In the genomic region with DNA sequence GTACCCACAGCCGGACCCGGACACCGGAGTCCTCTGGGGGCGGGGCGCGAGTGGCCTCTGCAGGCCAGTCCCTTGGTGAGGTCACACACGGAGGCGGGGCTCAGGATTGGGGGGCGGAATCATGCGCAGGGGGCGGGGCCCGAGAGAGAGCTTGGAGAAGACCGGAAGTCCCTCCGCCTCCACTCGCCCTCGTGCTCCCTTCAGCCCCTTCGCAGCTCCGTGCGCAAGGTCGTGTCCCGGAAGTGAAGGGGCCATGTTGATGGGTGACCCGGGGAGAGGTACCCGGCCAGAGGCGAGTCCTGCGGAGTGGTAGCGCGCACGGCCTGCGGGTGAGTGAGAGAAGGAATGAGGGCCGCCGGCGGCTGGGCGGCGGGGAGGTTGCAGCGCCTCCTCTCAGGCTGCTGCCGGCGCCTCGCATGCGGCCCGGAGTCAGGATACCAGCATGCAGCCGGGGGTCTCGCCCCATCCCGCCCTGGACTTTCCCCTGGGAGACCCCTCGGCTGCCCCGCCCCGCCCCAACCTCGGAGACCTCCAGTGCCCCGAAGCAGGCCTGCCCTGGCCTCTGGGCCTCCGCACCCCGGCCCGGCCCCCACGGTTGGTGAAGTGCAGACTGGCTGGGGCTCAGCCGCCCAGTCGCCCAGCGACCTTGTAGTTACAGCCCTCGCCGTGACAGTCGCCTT, we compare ENCODE assay signal across 8 cellular contexts. TPM values are rescaled to one million over a fixed set of nuclear protein-coding genes. Genes with fewer than 3 reads are reported as not detected.
DNase-seq lines count a peak whose midpoint lies in the region; ATAC-seq and TF ChIP-seq lines count a peak whose summit lies in the region.

A gene (plus strand): TSS at position 182 of the 680 bp plus-strand sequence. CDS start 9,005 bp downstream, outside the sequence.

- POLR2A ChIA-PET in activated CD4-positive, alpha-beta T cell treated with anti-CD3 and anti-CD28 coated beads for 36 hours (lab: Charles Lee), result interaction anchor here (0.6 to 2.0 kb wide), 11 partner anchors 12 to 441 kb away, joined by 3 to 25 read pairs (median 5); a partner anchor contains a TSS

- peaks cover 35% of the 10 kb centered on the region for H3K36me3 Mint-ChIP-seq in activated CD4-positive, alpha-beta T cell treated with anti-CD3 and anti-CD28 coated beads for 36 hours (ENCODE audit: low read depth)

- peak within 1 kb of the TSS; percentile 86 for H3K4me3 ChIP-seq in AG10803 (ENCODE audit: low read length)

- no peaks in the 10 kb centered on the region for H3K9me3 Mint-ChIP-seq in activated CD4-positive, alpha-beta T cell treated with anti-CD3 and anti-CD28 coated beads for 36 hours (ENCODE audit: low read depth)

- peak within 1 kb of the TSS; percentile 94 for H3K27ac Mint-ChIP-seq in activated CD4-positive, alpha-beta T cell treated with anti-CD3 and anti-CD28 coated beads for 36 hours

- H3K4me3 Mint-ChIP-seq in activated CD4-positive, alpha-beta T cell treated with anti-CD3 and anti-CD28 coated beads for 36 hours, result peak within 1 kb of the TSS; percentile 76

- ATAC-seq in GM19035 (IDR thresholded peaks at IDR 0.05; ENCODE audit: unreplicated experiment) (peak; percentile 91), HG03342 (IDR thresholded peaks at IDR 0.05; ENCODE audit: unreplicated experiment) (peak; percentile 85)
- peak; percentile 98 for ATAC-seq in activated CD4-positive, alpha-beta T cell treated with anti-CD3 and anti-CD28 coated beads for 36 hours

- H3K4me1 Mint-ChIP-seq in activated CD4-positive, alpha-beta T cell treated with anti-CD3 and anti-CD28 coated beads for 36 hours, result peaks cover 35% of the 10 kb centered on the region

- CTCF ChIA-PET in activated CD4-positive, alpha-beta T cell treated with anti-CD3 and anti-CD28 coated beads for 36 hours (lab: Charles Lee), result interaction anchor here (0.6 to 2.7 kb wide), 12 partner anchors 8 to 796 kb away, joined by 3 to 16 read pairs (median 4); a partner anchor contains a TSS

- intact Hi-C loops in activated CD4-positive, alpha-beta T cell treated with anti-CD3 and anti-CD28 coated beads for 36 hours (cut with DNase I, micrococcal nuclease), result loop anchor here (1.0 to 5.0 kb wide), 10 partner anchors 12 to 930 kb away; a partner anchor contains a TSS

- H3K27me3 Mint-ChIP-seq in activated CD4-positive, alpha-beta T cell treated with anti-CD3 and anti-CD28 coated beads for 36 hours, result no peaks in the 10 kb centered on the region

- H3K27ac ChIP-seq in cingulate gyrus (ENCODE audit: low read depth, low read length), result peak within 1 kb of the TSS; percentile 97

- no peak for TF ChIP-seq CTCF in AG10803 (conservative IDR thresholded peaks at IDR 0.05; ENCODE audit: low read length)

- DNase-seq in AG10803 (ENCODE audit: low read depth) (peak; percentile 96), NCI-H510A treated with DMSO at 0.1 percent for 48 hours (lab: John Stamatoyannopoulos, UW) (peak; percentile 73), kidney tubule cell (ENCODE audit: low spot score) (peak; percentile 96)
- peak; percentile 98 for DNase-seq in activated CD4-positive, alpha-beta T cell treated with anti-CD3 and anti-CD28 coated beads for 36 hours
- DNase-seq in stimulated activated CD4-positive, alpha-beta T cell treated with anti-CD3 and anti-CD28 coated beads, Interleukin-1b, Interleukin-23, amount 100 ng/mL, for 24 hours (ENCODE audit: low read depth in 4 of 4, low spot score in 1 of 4), result peak; percentile 79 to 94 (median 90)

RNA-seq across cellular contexts. Expression of the gene that starts here (rescaled TPM):
- total RNA-seq in activated CD4-positive, alpha-beta T cell treated with anti-CD3 and anti-CD28 coated beads for 36 hours, result 10 to 100 TPM; 43.2 to 44.9 TPM

Comparison
In these comparisons a context has a peak if more than half of its experiments do, and no peak if none do; other contexts are left out.
1. Peak in every context shown above with its lines: DNase-seq, ATAC-seq, H3K4me3 ChIP-seq and H3K27ac ChIP-seq.